Comparison of ENCODE assay signal across 1 cellular context in the genomic region with DNA sequence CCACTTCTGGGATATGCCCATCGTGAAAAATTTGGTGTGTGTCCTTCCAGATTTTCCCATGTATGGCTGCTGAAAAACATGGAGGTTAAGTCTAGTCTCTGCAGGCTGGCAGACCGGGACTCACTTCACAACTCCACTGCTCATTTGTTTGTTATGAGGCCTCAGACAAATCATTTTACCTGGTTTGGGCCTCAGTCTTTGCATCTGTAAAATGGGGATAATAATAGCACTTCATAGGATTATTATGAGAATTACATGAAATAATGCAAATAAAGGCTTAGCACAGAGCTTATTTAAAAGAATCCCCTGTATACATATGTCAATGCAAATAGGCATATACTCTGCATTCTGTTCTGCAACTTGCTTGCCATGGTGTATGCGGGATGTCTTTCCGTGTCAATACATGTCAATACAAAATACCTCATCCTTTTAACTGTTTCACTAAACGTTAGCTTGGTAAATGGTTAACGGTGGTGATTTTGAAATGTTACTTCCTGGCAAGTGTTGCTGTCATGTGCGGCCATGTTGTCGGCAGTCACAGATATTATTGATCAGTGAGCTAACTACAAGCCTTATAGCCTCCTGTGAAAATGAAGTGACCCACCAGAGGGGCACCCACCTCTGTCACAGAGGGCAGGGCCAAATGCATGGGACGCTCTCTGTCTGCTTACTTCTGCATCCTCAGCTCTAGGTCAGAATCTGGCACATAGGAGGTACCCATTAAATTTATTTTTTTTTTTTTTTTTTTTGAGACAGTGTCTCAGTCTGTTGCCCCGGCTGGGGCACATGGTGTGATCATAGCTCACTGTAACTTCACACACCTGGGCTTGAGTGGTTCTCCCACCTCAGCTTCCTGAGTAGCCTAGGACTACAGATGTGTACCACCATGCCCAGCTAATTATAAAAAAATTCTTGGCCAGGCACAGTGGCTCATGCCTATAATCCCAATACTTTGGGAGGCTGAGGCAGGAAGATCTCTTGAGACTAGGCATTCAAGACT.
A peak's percentile ranks its signal among the peaks of the same experiment; 100 is the strongest.
TF ChIP-seq lines count a peak whose summit lies in the region.

No MANE protein-coding gene starts in this region.

TF ChIP-seq in HepG2, 621 proteins besides CTCF, POLR2A, EP300 and RAD21 (continued from another document and continues in another):
- TF ChIP-seq, protein P1, sequence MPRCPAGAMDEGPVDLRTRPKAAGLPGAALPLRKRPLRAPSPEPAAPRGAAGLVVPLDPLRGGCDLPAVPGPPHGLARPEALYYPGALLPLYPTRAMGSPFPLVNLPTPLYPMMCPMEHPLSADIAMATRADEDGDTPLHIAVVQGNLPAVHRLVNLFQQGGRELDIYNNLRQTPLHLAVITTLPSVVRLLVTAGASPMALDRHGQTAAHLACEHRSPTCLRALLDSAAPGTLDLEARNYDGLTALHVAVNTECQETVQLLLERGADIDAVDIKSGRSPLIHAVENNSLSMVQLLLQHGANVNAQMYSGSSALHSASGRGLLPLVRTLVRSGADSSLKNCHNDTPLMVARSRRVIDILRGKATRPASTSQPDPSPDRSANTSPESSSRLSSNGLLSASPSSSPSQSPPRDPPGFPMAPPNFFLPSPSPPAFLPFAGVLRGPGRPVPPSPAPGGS (CRISPR knock-in tag; IDR thresholded peaks at IDR 0.05): no peak
- TF ChIP-seq, protein P2, sequence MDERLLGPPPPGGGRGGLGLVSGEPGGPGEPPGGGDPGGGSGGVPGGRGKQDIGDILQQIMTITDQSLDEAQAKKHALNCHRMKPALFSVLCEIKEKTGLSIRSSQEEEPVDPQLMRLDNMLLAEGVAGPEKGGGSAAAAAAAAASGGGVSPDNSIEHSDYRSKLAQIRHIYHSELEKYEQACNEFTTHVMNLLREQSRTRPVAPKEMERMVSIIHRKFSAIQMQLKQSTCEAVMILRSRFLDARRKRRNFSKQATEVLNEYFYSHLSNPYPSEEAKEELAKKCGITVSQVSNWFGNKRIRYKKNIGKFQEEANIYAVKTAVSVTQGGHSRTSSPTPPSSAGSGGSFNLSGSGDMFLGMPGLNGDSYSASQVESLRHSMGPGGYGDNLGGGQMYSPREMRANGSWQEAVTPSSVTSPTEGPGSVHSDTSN (CRISPR knock-in tag; IDR thresholded peaks at IDR 0.05): no peak
- no peak for TF ChIP-seq HMGA1 (CRISPR knock-in tag; conservative IDR thresholded peaks at IDR 0.05)
- TF ChIP-seq, protein P3, sequence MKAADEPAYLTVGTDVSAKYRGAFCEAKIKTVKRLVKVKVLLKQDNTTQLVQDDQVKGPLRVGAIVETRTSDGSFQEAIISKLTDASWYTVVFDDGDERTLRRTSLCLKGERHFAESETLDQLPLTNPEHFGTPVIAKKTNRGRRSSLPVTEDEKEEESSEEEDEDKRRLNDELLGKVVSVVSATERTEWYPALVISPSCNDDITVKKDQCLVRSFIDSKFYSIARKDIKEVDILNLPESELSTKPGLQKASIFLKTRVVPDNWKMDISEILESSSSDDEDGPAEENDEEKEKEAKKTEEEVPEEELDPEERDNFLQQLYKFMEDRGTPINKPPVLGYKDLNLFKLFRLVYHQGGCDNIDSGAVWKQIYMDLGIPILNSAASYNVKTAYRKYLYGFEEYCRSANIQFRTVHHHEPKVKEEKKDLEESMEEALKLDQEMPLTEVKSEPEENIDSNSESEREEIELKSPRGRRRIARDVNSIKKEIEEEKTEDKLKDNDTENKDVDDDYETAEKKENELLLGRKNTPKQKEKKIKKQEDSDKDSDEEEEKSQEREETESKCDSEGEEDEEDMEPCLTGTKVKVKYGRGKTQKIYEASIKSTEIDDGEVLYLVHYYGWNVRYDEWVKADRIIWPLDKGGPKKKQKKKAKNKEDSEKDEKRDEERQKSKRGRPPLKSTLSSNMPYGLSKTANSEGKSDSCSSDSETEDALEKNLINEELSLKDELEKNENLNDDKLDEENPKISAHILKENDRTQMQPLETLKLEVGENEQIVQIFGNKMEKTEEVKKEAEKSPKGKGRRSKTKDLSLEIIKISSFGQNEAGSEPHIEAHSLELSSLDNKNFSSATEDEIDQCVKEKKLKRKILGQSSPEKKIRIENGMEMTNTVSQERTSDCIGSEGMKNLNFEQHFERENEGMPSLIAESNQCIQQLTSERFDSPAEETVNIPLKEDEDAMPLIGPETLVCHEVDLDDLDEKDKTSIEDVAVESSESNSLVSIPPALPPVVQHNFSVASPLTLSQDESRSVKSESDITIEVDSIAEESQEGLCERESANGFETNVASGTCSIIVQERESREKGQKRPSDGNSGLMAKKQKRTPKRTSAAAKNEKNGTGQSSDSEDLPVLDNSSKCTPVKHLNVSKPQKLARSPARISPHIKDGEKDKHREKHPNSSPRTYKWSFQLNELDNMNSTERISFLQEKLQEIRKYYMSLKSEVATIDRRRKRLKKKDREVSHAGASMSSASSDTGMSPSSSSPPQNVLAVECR (CRISPR knock-in tag; IDR thresholded peaks at IDR 0.05; ENCODE audit: borderline replicate concordance): peak; percentile 24; the same call in 1 of the 2 replicates
- 0 out of 2 replicates have a peak, but pooled peaks have one; percentile 27 for TF ChIP-seq RBAK (CRISPR knock-in tag; IDR thresholded peaks at IDR 0.05)
- no peak for TF ChIP-seq ZNF749 (CRISPR knock-in tag; IDR thresholded peaks at IDR 0.05; ENCODE audit: borderline replicate concordance)
- TF ChIP-seq, protein P4, sequence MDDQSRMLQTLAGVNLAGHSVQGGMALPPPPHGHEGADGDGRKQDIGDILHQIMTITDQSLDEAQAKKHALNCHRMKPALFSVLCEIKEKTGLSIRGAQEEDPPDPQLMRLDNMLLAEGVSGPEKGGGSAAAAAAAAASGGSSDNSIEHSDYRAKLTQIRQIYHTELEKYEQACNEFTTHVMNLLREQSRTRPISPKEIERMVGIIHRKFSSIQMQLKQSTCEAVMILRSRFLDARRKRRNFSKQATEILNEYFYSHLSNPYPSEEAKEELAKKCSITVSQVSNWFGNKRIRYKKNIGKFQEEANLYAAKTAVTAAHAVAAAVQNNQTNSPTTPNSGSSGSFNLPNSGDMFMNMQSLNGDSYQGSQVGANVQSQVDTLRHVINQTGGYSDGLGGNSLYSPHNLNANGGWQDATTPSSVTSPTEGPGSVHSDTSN (CRISPR knock-in tag; IDR thresholded peaks at IDR 0.05; ENCODE audit: borderline replicate concordance): no peak
- no peak for TF ChIP-seq ZNF296 (CRISPR knock-in tag; conservative IDR thresholded peaks at IDR 0.05)
- TF ChIP-seq ZFP62 (CRISPR knock-in tag; IDR thresholded peaks at IDR 0.05): no peak
- TF ChIP-seq CEBPB (IDR thresholded peaks at IDR 0.05; ENCODE audit: borderline replicate concordance, low read depth, low read length): peak; percentile 69; the same call in 1 of the 2 replicates
- TF ChIP-seq, protein P5, sequence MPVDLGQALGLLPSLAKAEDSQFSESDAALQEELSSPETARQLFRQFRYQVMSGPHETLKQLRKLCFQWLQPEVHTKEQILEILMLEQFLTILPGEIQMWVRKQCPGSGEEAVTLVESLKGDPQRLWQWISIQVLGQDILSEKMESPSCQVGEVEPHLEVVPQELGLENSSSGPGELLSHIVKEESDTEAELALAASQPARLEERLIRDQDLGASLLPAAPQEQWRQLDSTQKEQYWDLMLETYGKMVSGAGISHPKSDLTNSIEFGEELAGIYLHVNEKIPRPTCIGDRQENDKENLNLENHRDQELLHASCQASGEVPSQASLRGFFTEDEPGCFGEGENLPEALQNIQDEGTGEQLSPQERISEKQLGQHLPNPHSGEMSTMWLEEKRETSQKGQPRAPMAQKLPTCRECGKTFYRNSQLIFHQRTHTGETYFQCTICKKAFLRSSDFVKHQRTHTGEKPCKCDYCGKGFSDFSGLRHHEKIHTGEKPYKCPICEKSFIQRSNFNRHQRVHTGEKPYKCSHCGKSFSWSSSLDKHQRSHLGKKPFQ (CRISPR knock-in tag; IDR thresholded peaks at IDR 0.05; ENCODE audit: insufficient replicate concordance): no peak
- no peak for TF ChIP-seq KMT2B (CRISPR knock-in tag; IDR thresholded peaks at IDR 0.05)
- TF ChIP-seq ZSCAN12 (CRISPR knock-in tag; IDR thresholded peaks at IDR 0.05): no peak
- TF ChIP-seq, protein P6, sequence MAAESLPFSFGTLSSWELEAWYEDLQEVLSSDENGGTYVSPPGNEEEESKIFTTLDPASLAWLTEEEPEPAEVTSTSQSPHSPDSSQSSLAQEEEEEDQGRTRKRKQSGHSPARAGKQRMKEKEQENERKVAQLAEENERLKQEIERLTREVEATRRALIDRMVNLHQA (CRISPR knock-in tag; IDR thresholded peaks at IDR 0.05): no peak
- TF ChIP-seq, protein P7, sequence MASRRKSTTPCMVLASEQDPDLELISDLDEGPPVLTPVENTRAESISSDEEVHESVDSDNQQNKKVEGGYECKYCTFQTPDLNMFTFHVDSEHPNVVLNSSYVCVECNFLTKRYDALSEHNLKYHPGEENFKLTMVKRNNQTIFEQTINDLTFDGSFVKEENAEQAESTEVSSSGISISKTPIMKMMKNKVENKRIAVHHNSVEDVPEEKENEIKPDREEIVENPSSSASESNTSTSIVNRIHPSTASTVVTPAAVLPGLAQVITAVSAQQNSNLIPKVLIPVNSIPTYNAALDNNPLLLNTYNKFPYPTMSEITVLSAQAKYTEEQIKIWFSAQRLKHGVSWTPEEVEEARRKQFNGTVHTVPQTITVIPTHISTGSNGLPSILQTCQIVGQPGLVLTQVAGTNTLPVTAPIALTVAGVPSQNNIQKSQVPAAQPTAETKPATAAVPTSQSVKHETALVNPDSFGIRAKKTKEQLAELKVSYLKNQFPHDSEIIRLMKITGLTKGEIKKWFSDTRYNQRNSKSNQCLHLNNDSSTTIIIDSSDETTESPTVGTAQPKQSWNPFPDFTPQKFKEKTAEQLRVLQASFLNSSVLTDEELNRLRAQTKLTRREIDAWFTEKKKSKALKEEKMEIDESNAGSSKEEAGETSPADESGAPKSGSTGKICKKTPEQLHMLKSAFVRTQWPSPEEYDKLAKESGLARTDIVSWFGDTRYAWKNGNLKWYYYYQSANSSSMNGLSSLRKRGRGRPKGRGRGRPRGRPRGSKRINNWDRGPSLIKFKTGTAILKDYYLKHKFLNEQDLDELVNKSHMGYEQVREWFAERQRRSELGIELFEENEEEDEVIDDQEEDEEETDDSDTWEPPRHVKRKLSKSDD (CRISPR knock-in tag; IDR thresholded peaks at IDR 0.05; ENCODE audit: low read depth): peak; percentile 64; the same call in 1 of the 2 replicates
- TF ChIP-seq ONECUT2 (CRISPR knock-in tag; IDR thresholded peaks at IDR 0.05): peak; percentile 55; the same call in 1 of the 2 replicates
- TF ChIP-seq, protein P8, sequence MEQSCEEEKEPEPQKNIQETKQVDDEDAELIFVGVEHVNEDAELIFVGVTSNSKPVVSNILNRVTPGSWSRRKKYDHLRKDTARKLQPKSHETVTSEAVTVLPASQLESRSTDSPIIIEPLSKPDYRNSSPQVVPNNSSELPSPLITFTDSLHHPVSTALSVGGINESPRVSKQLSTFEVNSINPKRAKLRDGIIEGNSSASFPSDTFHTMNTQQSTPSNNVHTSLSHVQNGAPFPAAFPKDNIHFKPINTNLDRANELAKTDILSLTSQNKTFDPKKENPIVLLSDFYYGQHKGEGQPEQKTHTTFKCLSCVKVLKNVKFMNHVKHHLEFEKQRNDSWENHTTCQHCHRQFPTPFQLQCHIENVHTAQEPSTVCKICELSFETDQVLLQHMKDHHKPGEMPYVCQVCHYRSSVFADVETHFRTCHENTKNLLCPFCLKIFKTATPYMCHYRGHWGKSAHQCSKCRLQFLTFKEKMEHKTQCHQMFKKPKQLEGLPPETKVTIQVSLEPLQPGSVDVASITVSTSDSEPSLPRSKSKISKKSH (CRISPR knock-in tag; IDR thresholded peaks at IDR 0.05; ENCODE audit: borderline replicate concordance): no peak
- TF ChIP-seq U2AF1 (optimal IDR thresholded peaks at IDR 0.05; ENCODE audit: low read depth, low read length): no peak
- TF ChIP-seq HCFC1 (IDR thresholded peaks at IDR 0.05; ENCODE audit: low read depth, low read length): no peak
- no peak for TF ChIP-seq KDM3A (CRISPR knock-in tag; IDR thresholded peaks at IDR 0.05; ENCODE audit: low read depth)
- TF ChIP-seq, protein P9, sequence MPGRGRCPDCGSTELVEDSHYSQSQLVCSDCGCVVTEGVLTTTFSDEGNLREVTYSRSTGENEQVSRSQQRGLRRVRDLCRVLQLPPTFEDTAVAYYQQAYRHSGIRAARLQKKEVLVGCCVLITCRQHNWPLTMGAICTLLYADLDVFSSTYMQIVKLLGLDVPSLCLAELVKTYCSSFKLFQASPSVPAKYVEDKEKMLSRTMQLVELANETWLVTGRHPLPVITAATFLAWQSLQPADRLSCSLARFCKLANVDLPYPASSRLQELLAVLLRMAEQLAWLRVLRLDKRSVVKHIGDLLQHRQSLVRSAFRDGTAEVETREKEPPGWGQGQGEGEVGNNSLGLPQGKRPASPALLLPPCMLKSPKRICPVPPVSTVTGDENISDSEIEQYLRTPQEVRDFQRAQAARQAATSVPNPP (CRISPR knock-in tag; IDR thresholded peaks at IDR 0.05): no peak
- TF ChIP-seq, protein P10, sequence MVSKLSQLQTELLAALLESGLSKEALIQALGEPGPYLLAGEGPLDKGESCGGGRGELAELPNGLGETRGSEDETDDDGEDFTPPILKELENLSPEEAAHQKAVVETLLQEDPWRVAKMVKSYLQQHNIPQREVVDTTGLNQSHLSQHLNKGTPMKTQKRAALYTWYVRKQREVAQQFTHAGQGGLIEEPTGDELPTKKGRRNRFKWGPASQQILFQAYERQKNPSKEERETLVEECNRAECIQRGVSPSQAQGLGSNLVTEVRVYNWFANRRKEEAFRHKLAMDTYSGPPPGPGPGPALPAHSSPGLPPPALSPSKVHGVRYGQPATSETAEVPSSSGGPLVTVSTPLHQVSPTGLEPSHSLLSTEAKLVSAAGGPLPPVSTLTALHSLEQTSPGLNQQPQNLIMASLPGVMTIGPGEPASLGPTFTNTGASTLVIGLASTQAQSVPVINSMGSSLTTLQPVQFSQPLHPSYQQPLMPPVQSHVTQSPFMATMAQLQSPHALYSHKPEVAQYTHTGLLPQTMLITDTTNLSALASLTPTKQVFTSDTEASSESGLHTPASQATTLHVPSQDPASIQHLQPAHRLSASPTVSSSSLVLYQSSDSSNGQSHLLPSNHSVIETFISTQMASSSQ (IDR thresholded peaks at IDR 0.05; ENCODE audit: low read depth): peak; percentile 82
- TF ChIP-seq, protein P10 (CRISPR knock-in tag; IDR thresholded peaks at IDR 0.05; ENCODE audit: borderline replicate concordance): peak; percentile 43; the same call in 1 of the 2 replicates
- TF ChIP-seq, protein P11, sequence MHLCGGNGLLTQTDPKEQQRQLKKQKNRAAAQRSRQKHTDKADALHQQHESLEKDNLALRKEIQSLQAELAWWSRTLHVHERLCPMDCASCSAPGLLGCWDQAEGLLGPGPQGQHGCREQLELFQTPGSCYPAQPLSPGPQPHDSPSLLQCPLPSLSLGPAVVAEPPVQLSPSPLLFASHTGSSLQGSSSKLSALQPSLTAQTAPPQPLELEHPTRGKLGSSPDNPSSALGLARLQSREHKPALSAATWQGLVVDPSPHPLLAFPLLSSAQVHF (CRISPR knock-in tag; IDR thresholded peaks at IDR 0.05): no peak
- peak; percentile 69; the same call in 1 of the 2 replicates for TF ChIP-seq KAT8 (CRISPR knock-in tag; IDR thresholded peaks at IDR 0.05)
